8 cellular contexts compared by ENCODE assay signal in the genomic region with DNA sequence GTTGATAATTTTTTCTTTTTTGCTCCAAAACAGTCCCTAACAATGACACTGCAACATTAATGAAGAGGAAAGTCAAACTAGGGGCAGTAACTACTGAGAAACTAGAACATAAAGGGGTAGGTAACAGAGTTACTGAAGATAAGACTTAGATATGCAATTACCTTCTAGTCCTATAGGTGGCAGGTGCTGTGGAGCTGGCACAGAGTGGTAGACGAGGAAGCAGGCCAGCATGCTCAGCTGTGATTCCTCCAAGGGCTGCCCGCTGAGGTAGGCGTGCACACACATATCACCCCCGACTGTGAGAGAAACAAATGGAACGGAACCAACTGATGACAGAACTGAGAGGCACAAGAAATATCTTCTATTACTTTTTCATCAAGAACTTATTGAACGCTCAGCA.
DNase-seq lines count a peak whose midpoint lies in the region; ATAC-seq, FAIRE-seq and TF ChIP-seq lines count a peak whose summit lies in the region.
"Not testable (repeated sequence)": the region's sequence is repeated elsewhere in the genome, so short reads cannot be mapped to it uniquely, and the experiment has no call there.

No MANE protein-coding gene starts in this region.

- not testable (repeated sequence) for H3K4me1 Mint-ChIP-seq in WTC11; progenitor cell of endocrine pancreas (ENCODE audit: low read depth)

- H3K79me1 ChIP-seq in IMR-90 (ENCODE audit: low read depth in 1 of 2, low read length in 2 of 2) = not testable (repeated sequence)

- not testable (repeated sequence) for H3K9me3 ChIP-seq in IMR-90 (ENCODE audit: control insufficient read depth, insufficient read depth, low read length)

- not testable (repeated sequence) for H4K91ac ChIP-seq in IMR-90 (ENCODE audit: insufficient read depth, low read depth, low read length)

- H2AK5ac ChIP-seq in IMR-90 (ENCODE audit: low read depth, low read length) = not testable (repeated sequence)

- not testable (repeated sequence) for H2AK9ac ChIP-seq in IMR-90 (replicated peaks; ENCODE audit: low read depth, low read length, poor library complexity)

- H3K9me3 Mint-ChIP-seq in WTC11; progenitor cell of endocrine pancreas (ENCODE audit: low read depth): not testable (repeated sequence)

- dilution Hi-C loops in IMR-90 (cut with HindIII; ENCODE audit: low sequenced_read_pairs, unreplicated experiment) = not testable (repeated sequence)

- FAIRE-seq in GM19239 (lab: Jason Lieb, UNC) = peak; percentile 92
- FAIRE-seq in islet of Langerhans (lab: Jason Lieb, UNC) = peak; percentile 33

- not testable (repeated sequence) for H3K14ac ChIP-seq in IMR-90 (replicated peaks; ENCODE audit: low read depth, low read length)

- H3K27me3 ChIP-seq in IMR-90 (ENCODE audit: control insufficient read depth, insufficient read depth, low read length); brain microvascular endothelial cell (replicated peaks): not testable (repeated sequence)

- not testable (repeated sequence) for TF ChIP-seq RAD21 in IMR-90 (IDR thresholded peaks at IDR 0.05; ENCODE audit: low read length)

- H3K9me1 ChIP-seq in IMR-90 (ENCODE audit: insufficient read depth, low read length) = not testable (repeated sequence)

- H2BK5ac ChIP-seq in IMR-90 (ENCODE audit: low read depth, low read length, poor library complexity, severe bottlenecking) = not testable (repeated sequence)

- not testable (repeated sequence) for H2BK20ac ChIP-seq in IMR-90 (ENCODE audit: low read depth, low read length)

- H3K27ac ChIP-seq in IMR-90 (ENCODE audit: insufficient read depth, low read length); brain microvascular endothelial cell: not testable (repeated sequence)

- POLR2A ChIA-PET in IMR-90 (lab: Charles Lee; ENCODE audit: unreplicated experiment); WTC11 (lab: Charles Lee): not testable (repeated sequence)

- not testable (repeated sequence) for TF ChIP-seq CTCF in IMR-90 (conservative IDR thresholded peaks at IDR 0.05; ENCODE audit: low read depth, low read length)
- TF ChIP-seq CTCF in WTC11 (IDR thresholded peaks at IDR 0.05) (0 out of 2 replicates have a peak, but pooled peaks have one; percentile 18), brain microvascular endothelial cell (IDR thresholded peaks at IDR 0.05; ENCODE audit: low read depth, low read length, missing control alignments) (peak; percentile 4), progenitor cell of endocrine pancreas (IDR thresholded peaks at IDR 0.05; ENCODE audit: unreplicated experiment) (peak; percentile 23)

- H3K27ac Mint-ChIP-seq in WTC11, progenitor cell of endocrine pancreas: not testable (repeated sequence)

- not testable (repeated sequence) for H3K4me2 ChIP-seq in IMR-90 (ENCODE audit: low read depth, low read length)

- BruUV-seq in IMR-90 (replicated peaks; lab: Mats Ljungman, UMichigan) = not testable (repeated sequence)

- no CpG with 5 or more reads among the region's 6 CpGs for WGBS in IMR-90 (ENCODE audit: extremely low coverage in 2 of 2, insufficient read length in 1 of 2), 2 experiments

- H3K27me3 Mint-ChIP-seq in WTC11 (ENCODE audit: low read depth); progenitor cell of endocrine pancreas: not testable (repeated sequence)

- H3K9ac ChIP-seq in IMR-90 (ENCODE audit: low read depth, low read length) = not testable (repeated sequence)

- not testable (repeated sequence) for TF ChIP-seq POLR2A in IMR-90 (IDR thresholded peaks at IDR 0.05; ENCODE audit: low read depth, low read length)

- intact Hi-C loops in IMR-90 (cut with micrococcal nuclease) = not testable (repeated sequence)

- H3K18ac ChIP-seq in IMR-90 (ENCODE audit: low read depth, low read length) = not testable (repeated sequence)

- not testable (repeated sequence) for H4K5ac ChIP-seq in IMR-90 (ENCODE audit: low read depth, low read length)

- not testable (repeated sequence) for H2BK15ac ChIP-seq in IMR-90 (ENCODE audit: low read depth, low read length)

- H2BK120ac ChIP-seq in IMR-90 (ENCODE audit: low read depth, low read length) = not testable (repeated sequence)

- not testable (repeated sequence) for H4K8ac ChIP-seq in IMR-90 (ENCODE audit: low read depth in 2 of 2, low read length in 2 of 2)

- not testable (repeated sequence) for H3K4ac ChIP-seq in IMR-90 (ENCODE audit: low read depth, low read length)

- H2AFZ ChIP-seq in IMR-90 (replicated peaks; ENCODE audit: low read length, poor library complexity) = not testable (repeated sequence)

- not testable (repeated sequence) for H4K20me1 ChIP-seq in IMR-90 (ENCODE audit: insufficient read depth, low read length)

- peak; percentile 24 for DNase-seq in DMS53 (lab: John Stamatoyannopoulos, UW)
- not testable (repeated sequence) for DNase-seq in GM19239 (ENCODE audit: insufficient read length, low spot score); IMR-90; WTC11 (ENCODE audit: low spot score); brain microvascular endothelial cell; progenitor cell of endocrine pancreas (ENCODE audit: low spot score, unreplicated experiment)

- H3K36me3 ChIP-seq in IMR-90 (ENCODE audit: control insufficient read depth, insufficient read depth, low read length); brain microvascular endothelial cell (replicated peaks): not testable (repeated sequence)

- ATAC-seq in HG02678 (IDR thresholded peaks at IDR 0.05; ENCODE audit: unreplicated experiment) (peak; percentile 74), IMR-90 (ENCODE audit: low read depth) (peak; percentile 48; the same call in 1 of the 2 replicates), WTC11 (peak; percentile 90)

- H3K4me3 ChIP-seq in IMR-90 (ENCODE audit: insufficient read depth, low read depth, low read length); brain microvascular endothelial cell (ENCODE audit: low read depth, low read length): not testable (repeated sequence)

- CTCF ChIA-PET in IMR-90 (lab: Yijun Ruan, JAX); WTC11 (lab: Charles Lee): not testable (repeated sequence)

- not testable (repeated sequence) for H3K4me3 Mint-ChIP-seq in WTC11; progenitor cell of endocrine pancreas (ENCODE audit: low read depth)

- H3K36me3 Mint-ChIP-seq in WTC11 = peaks cover 12% of the 10 kb centered on the region
- not testable (repeated sequence) for H3K36me3 Mint-ChIP-seq in progenitor cell of endocrine pancreas (ENCODE audit: insufficient read depth)

- not testable (repeated sequence) for H3K4me1 ChIP-seq in IMR-90 (ENCODE audit: control insufficient read depth, insufficient read depth, low read length)

- not testable (repeated sequence) for H3K23ac ChIP-seq in IMR-90 (ENCODE audit: low read depth, low read length)

- H3K56ac ChIP-seq in IMR-90 (ENCODE audit: extremely low read depth, insufficient read depth, low read length) = not testable (repeated sequence)

- in situ Hi-C loops in IMR-90 (cut with MboI; ENCODE audit: low sequenced_read_pairs); brain microvascular endothelial cell (cut with HindIII; ENCODE audit: low pct_ligation_motif_present, low sequenced_read_pairs): not testable (repeated sequence)
